ENCODE assay signal across 2 cellular contexts in the genomic region with DNA sequence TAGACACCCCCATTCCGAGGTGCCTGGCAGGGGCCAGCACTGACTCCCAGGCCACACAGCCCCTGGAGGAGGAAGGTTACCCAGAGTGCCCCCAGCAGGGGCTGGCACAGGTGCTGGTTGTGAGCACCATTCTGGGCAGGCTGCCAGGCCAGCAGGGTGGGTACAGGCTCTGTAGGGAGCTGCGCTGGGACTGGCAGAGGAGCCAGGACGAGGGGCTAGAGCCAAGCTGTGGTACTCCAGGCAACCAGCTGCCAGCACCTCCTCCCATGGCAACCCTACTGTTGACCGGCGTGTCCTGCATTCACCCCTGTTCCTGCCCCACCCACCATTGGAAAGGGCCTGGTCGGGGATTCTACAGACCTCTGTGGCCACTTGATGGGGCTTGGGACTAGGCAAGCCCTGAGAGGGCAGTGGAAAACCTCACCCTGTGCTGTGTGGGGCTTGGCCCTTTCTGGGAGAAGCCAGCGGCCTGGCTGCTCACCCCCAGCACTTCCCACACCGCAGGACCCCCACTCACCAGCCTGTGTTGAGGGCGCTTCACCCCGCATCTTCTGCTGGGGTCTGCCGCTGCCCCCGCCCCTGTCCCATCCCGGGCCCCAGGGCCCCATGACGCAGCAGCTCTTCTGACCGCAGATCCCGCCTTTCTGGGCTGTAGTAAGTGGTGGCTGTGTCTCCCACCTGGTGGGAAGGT.
TF ChIP-seq lines count a peak whose summit lies in the region.

No MANE protein-coding gene starts in this region.

TF ChIP-seq in GM23338, 12 proteins besides CTCF, POLR2A, EP300 and RAD21:
- TF ChIP-seq, protein P1, sequence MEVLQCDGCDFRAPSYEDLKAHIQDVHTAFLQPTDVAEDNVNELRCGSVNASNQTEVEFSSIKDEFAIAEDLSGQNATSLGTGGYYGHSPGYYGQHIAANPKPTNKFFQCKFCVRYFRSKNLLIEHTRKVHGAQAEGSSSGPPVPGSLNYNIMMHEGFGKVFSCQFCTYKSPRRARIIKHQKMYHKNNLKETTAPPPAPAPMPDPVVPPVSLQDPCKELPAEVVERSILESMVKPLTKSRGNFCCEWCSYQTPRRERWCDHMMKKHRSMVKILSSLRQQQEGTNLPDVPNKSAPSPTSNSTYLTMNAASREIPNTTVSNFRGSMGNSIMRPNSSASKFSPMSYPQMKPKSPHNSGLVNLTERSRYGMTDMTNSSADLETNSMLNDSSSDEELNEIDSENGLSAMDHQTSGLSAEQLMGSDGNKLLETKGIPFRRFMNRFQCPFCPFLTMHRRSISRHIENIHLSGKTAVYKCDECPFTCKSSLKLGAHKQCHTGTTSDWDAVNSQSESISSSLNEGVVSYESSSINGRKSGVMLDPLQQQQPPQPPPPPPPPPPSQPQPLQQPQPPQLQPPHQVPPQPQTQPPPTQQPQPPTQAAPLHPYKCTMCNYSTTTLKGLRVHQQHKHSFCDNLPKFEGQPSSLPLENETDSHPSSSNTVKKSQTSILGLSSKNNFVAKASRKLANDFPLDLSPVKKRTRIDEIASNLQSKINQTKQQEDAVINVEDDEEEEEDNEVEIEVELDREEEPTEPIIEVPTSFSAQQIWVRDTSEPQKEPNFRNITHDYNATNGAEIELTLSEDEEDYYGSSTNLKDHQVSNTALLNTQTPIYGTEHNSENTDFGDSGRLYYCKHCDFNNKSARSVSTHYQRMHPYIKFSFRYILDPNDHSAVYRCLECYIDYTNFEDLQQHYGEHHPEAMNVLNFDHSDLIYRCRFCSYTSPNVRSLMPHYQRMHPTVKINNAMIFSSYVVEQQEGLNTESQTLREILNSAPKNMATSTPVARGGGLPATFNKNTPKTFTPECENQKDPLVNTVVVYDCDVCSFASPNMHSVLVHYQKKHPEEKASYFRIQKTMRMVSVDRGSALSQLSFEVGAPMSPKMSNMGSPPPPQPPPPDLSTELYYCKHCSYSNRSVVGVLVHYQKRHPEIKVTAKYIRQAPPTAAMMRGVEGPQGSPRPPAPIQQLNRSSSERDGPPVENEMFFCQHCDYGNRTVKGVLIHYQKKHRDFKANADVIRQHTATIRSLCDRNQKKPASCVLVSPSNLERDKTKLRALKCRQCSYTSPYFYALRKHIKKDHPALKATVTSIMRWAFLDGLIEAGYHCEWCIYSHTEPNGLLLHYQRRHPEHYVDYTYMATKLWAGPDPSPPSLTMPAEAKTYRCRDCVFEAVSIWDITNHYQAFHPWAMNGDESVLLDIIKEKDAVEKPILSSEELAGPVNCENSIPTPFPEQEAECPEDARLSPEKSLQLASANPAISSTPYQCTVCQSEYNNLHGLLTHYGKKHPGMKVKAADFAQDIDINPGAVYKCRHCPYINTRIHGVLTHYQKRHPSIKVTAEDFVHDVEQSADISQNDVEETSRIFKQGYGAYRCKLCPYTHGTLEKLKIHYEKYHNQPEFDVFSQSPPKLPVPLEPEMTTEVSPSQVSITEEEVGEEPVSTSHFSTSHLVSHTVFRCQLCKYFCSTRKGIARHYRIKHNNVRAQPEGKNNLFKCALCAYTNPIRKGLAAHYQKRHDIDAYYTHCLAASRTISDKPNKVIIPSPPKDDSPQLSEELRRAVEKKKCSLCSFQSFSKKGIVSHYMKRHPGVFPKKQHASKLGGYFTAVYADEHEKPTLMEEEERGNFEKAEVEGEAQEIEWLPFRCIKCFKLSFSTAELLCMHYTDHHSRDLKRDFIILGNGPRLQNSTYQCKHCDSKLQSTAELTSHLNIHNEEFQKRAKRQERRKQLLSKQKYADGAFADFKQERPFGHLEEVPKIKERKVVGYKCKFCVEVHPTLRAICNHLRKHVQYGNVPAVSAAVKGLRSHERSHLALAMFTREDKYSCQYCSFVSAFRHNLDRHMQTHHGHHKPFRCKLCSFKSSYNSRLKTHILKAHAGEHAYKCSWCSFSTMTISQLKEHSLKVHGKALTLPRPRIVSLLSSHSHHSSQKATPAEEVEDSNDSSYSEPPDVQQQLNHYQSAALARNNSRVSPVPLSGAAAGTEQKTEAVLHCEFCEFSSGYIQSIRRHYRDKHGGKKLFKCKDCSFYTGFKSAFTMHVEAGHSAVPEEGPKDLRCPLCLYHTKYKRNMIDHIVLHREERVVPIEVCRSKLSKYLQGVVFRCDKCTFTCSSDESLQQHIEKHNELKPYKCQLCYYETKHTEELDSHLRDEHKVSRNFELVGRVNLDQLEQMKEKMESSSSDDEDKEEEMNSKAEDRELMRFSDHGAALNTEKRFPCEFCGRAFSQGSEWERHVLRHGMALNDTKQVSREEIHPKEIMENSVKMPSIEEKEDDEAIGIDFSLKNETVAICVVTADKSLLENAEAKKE (CRISPR knock-in tag; IDR thresholded peaks at IDR 0.05): no peak
- TF ChIP-seq CREB1 (CRISPR knock-in tag; IDR thresholded peaks at IDR 0.05; ENCODE audit: low read depth): no peak
- TF ChIP-seq EZH2phosphoT487 (IDR thresholded peaks at IDR 0.05; ENCODE audit: unreplicated experiment): no peak
- no peak; the same call in 1 of the 2 replicates for TF ChIP-seq POLR2AphosphoS5 (IDR thresholded peaks at IDR 0.05; ENCODE audit: low read depth)
- TF ChIP-seq, protein P2, sequence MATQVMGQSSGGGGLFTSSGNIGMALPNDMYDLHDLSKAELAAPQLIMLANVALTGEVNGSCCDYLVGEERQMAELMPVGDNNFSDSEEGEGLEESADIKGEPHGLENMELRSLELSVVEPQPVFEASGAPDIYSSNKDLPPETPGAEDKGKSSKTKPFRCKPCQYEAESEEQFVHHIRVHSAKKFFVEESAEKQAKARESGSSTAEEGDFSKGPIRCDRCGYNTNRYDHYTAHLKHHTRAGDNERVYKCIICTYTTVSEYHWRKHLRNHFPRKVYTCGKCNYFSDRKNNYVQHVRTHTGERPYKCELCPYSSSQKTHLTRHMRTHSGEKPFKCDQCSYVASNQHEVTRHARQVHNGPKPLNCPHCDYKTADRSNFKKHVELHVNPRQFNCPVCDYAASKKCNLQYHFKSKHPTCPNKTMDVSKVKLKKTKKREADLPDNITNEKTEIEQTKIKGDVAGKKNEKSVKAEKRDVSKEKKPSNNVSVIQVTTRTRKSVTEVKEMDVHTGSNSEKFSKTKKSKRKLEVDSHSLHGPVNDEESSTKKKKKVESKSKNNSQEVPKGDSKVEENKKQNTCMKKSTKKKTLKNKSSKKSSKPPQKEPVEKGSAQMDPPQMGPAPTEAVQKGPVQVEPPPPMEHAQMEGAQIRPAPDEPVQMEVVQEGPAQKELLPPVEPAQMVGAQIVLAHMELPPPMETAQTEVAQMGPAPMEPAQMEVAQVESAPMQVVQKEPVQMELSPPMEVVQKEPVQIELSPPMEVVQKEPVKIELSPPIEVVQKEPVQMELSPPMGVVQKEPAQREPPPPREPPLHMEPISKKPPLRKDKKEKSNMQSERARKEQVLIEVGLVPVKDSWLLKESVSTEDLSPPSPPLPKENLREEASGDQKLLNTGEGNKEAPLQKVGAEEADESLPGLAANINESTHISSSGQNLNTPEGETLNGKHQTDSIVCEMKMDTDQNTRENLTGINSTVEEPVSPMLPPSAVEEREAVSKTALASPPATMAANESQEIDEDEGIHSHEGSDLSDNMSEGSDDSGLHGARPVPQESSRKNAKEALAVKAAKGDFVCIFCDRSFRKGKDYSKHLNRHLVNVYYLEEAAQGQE (IDR thresholded peaks at IDR 0.05; ENCODE audit: unreplicated experiment): no peak

TF ChIP-seq in endothelial cell of umbilical vein, 7 proteins besides CTCF, POLR2A, EP300 and RAD21:
- no peak for TF ChIP-seq JUN (IDR thresholded peaks at IDR 0.05; ENCODE audit: borderline replicate concordance, insufficient read depth, insufficient read length, low read depth)
- TF ChIP-seq MYC (IDR thresholded peaks at IDR 0.05; ENCODE audit: low read depth, low read length): no peak
- TF ChIP-seq GATA2 (IDR thresholded peaks at IDR 0.05; ENCODE audit: insufficient read depth, insufficient read length, low read depth, low read length): no peak
- no peak for TF ChIP-seq FOS (IDR thresholded peaks at IDR 0.05; ENCODE audit: borderline replicate concordance, insufficient read depth, low read length)
- TF ChIP-seq EZH2 (IDR thresholded peaks at IDR 0.05; ENCODE audit: borderline replicate concordance, low read depth, low read length, severe bottlenecking): no peak
- TF ChIP-seq, protein P3, sequence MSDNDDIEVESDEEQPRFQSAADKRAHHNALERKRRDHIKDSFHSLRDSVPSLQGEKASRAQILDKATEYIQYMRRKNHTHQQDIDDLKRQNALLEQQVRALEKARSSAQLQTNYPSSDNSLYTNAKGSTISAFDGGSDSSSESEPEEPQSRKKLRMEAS (IDR thresholded peaks at IDR 0.05; ENCODE audit: insufficient read depth, insufficient read length): no peak
- TF ChIP-seq POLR2AphosphoS5 (IDR thresholded peaks at IDR 0.05; ENCODE audit: insufficient read depth, low read depth, low read length): no peak
